In genomic region chr22:41910599-41911291, GRCh38 we compare ENCODE assay signal across 9 cellular contexts. TPM values are rescaled to one million over a fixed set of nuclear protein-coding genes. Genes with fewer than 3 reads are reported as not detected.
DNase-seq lines count a peak whose midpoint lies in the region; ATAC-seq, FAIRE-seq and TF ChIP-seq lines count a peak whose summit lies in the region.
"Had no signal": no experiment of that assay in that cellular context is flagged by ENCODE, and none has a peak within 500 bp of the region (broad histone marks: within the 10 kb centered on the region; RNA-seq: fewer than 3 reads in every experiment).

No MANE protein-coding gene starts in this region.

- no peak overlapping the region for H2AFZ ChIP-seq in astrocyte (ENCODE audit: low read depth, low read length)

- peaks cover 31% of the 10 kb centered on the region for H3K27me3 Mint-ChIP-seq in astrocyte (ENCODE audit: low read depth, unreplicated experiment)
- H3K27me3 Mint-ChIP-seq in stimulated activated naive CD8-positive, alpha-beta T cell treated with anti-CD3 and anti-CD28 coated beads, Interleukin-15, amount 100 ng/mL, for 72 hours: peaks cover 49% of the 10 kb centered on the region

- H3K27ac Mint-ChIP-seq in astrocyte (ENCODE audit: unreplicated experiment): no peak overlapping the region
- no peak overlapping the region for H3K27ac Mint-ChIP-seq in stimulated activated naive CD8-positive, alpha-beta T cell treated with anti-CD3 and anti-CD28 coated beads, Interleukin-15, amount 100 ng/mL, for 72 hours

- FAIRE-seq in astrocyte (lab: Jason Lieb, UNC) (no peak), H54 (lab: Jason Lieb, UNC) (no peak)

- ATAC-seq in stimulated activated naive CD8-positive, alpha-beta T cell treated with anti-CD3 and anti-CD28 coated beads, Interleukin-15, amount 100 ng/mL, for 72 hours: peak; percentile 36
- no peak for ATAC-seq in GM21423 (IDR thresholded peaks at IDR 0.05; ENCODE audit: unreplicated experiment)

- H3K9ac ChIP-seq in astrocyte (ENCODE audit: low read length): no peak overlapping the region

- no peaks in the 10 kb centered on the region for H3K79me2 ChIP-seq in astrocyte (ENCODE audit: insufficient read depth, low read length)

- peaks cover 16% of the 10 kb centered on the region for H3K4me1 ChIP-seq in astrocyte (ENCODE audit: insufficient read depth, low read length)

- no peak overlapping the region for H3K27ac ChIP-seq in astrocyte (ENCODE audit: low read depth, low read length)

- H3K9me3 ChIP-seq in astrocyte (ENCODE audit: insufficient read depth, low read depth, low read length): no peaks in the 10 kb centered on the region

- no peak for TF ChIP-seq POLR2A in H54 (IDR thresholded peaks at IDR 0.05; ENCODE audit: low read depth, low read length)

- peak overlapping the region; percentile 75 for H3K4me2 ChIP-seq in astrocyte (ENCODE audit: low read length)

- peaks cover 54% of the 10 kb centered on the region for H4K20me1 ChIP-seq in astrocyte (ENCODE audit: insufficient read depth, low read length)

- peaks cover 41% of the 10 kb centered on the region for H3K27me3 ChIP-seq in astrocyte (ENCODE audit: insufficient read depth, low read length)

- no peak overlapping the region for H3K4me3 ChIP-seq in astrocyte (ENCODE audit: insufficient read depth, low read depth, low read length)

- H3K36me3 Mint-ChIP-seq in astrocyte (ENCODE audit: low read depth, unreplicated experiment): peaks cover 3% of the 10 kb centered on the region

- H3K36me3 ChIP-seq in astrocyte (ENCODE audit: insufficient read depth, low read length): no peaks in the 10 kb centered on the region

- H3K4me1 Mint-ChIP-seq in astrocyte (ENCODE audit: low read depth, unreplicated experiment): no peaks in the 10 kb centered on the region
- H3K4me1 Mint-ChIP-seq in stimulated activated naive CD8-positive, alpha-beta T cell treated with anti-CD3 and anti-CD28 coated beads, Interleukin-15, amount 100 ng/mL, for 72 hours: peaks cover 64% of the 10 kb centered on the region

- DNase-seq in NCI-H82 (lab: John Stamatoyannopoulos, UW) (peak; percentile 38), NCI-H82 treated with DMSO at 0.1 percent for 48 hours (lab: John Stamatoyannopoulos, UW; ENCODE audit: unreplicated experiment) (no peak), astrocyte (ENCODE audit: low read depth) (no peak), kidney tubule cell (ENCODE audit: low spot score) (peak; percentile 14), dedifferentiated amniotic fluid mesenchymal stem cell (ENCODE audit: extremely low spot score) (no peak), H54 (ENCODE audit: insufficient read length, low spot score) (no peak)
- DNase-seq in stimulated activated naive CD8-positive, alpha-beta T cell treated with anti-CD3 and anti-CD28 coated beads, Interleukin-15, amount 100 ng/mL, for 72 hours: peak in 1 of 2 donors; percentile 54

- peaks cover 2% of the 10 kb centered on the region for H3K9me3 Mint-ChIP-seq in astrocyte (ENCODE audit: unreplicated experiment)
- H3K9me3 Mint-ChIP-seq in stimulated activated naive CD8-positive, alpha-beta T cell treated with anti-CD3 and anti-CD28 coated beads, Interleukin-15, amount 100 ng/mL, for 72 hours: no peaks in the 10 kb centered on the region

- no peak overlapping the region for H3K4me3 Mint-ChIP-seq in astrocyte (ENCODE audit: unreplicated experiment)
- H3K4me3 Mint-ChIP-seq in stimulated activated naive CD8-positive, alpha-beta T cell treated with anti-CD3 and anti-CD28 coated beads, Interleukin-15, amount 100 ng/mL, for 72 hours: peak overlapping the region; percentile 59 to 68

- no peak for TF ChIP-seq CTCF in astrocyte (IDR thresholded peaks at IDR 0.05; ENCODE audit: insufficient read depth, low read depth, low read length)

RNA-seq across cellular contexts. Expression of gene SHISA8, which starts 4.1 kb away (rescaled TPM):
- not detected in 2 replicates for total RNA-seq in astrocyte
- total RNA-seq: SK-MEL-5 had no signal

RNA-seq across cellular contexts. Expression of gene TNFRSF13C, which starts 15.9 kb away (rescaled TPM):
- 0.12 TPM in 1 of 2 replicates, not detected in the other for total RNA-seq in astrocyte

RNA-seq across cellular contexts. Expression of gene CENPM, which starts 36.2 kb away (rescaled TPM):
- total RNA-seq in astrocyte: 0.84 and 2.0 TPM in 2 replicates

RNA-seq across cellular contexts. Expression of gene SEPTIN3, which starts 58.5 kb away (rescaled TPM):
- 0.43 and 0.52 TPM in 2 replicates for total RNA-seq in astrocyte

Comparison
In these comparisons a context has a peak if more than half of its experiments do, and no peak if none do; other contexts are left out.
1. DNase-seq: peak in NCI-H82 (single experiment) and kidney tubule cell (single experiment); none in NCI-H82 treated with DMSO at 0.1 percent for 48 hours (single experiment), astrocyte (single experiment), dedifferentiated amniotic fluid mesenchymal stem cell (single experiment) and H54 (single experiment).